ENCODE assay signal across 12 cellular contexts in the genomic region with DNA sequence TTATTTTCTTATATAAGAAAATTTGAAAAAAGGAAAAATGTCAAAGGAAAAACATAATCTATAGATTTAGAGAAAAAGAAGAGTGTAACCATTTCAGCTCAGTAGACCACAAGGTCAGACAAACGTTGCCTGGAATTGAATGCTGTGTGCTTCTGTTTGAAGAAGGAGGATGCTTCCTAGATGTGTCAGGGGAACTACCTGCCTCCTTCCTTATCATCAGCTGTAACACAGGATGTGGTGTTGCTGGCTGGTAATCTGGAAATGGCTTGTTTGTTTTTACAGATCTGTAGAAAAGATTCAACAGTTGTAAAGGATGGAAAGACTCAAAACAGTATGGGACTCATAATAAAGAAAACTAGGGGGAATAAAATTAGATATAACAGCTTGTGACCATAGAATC.
A peak's percentile ranks its signal among the peaks of the same experiment; 100 is the strongest.
DNase-seq lines count a peak whose midpoint lies in the region; ATAC-seq and TF ChIP-seq lines count a peak whose summit lies in the region.
"Had no signal": no experiment of that assay in that cellular context is flagged by ENCODE, and none has a peak within 500 bp of the region (broad histone marks: within the 10 kb centered on the region; RNA-seq: fewer than 3 reads in every experiment).

No MANE protein-coding gene starts in this region.

- no peak for TF ChIP-seq CTCF in epithelial cell of esophagus (IDR thresholded peaks at IDR 0.05; ENCODE audit: insufficient read depth, low read depth, low read length, missing control alignments)
- TF ChIP-seq CTCF in GM13976 (IDR thresholded peaks at IDR 0.05; ENCODE audit: borderline replicate concordance, control extremely low read depth, extremely low read depth, insufficient read depth, missing control alignments): no peak

- no peak overlapping the region for H3K4me3 ChIP-seq in epithelial cell of esophagus (ENCODE audit: low read length)
- H3K4me3 ChIP-seq: heart right ventricle, tibial artery had no signal

- ATAC-seq in GM18505 (IDR thresholded peaks at IDR 0.05; ENCODE audit: unreplicated experiment) (peak; percentile 73), GM21447 (IDR thresholded peaks at IDR 0.05; ENCODE audit: unreplicated experiment) (peak; percentile 98), HG03460 (IDR thresholded peaks at IDR 0.05; ENCODE audit: unreplicated experiment) (peak; percentile 93)
- ATAC-seq: heart right ventricle had no signal

- peak; percentile 63 for DNase-seq in epithelial cell of esophagus (ENCODE audit: low read depth)
- DNase-seq in putamen (ENCODE audit: low spot score): no peak
- no peak for DNase-seq in NCI-H1048 (lab: John Stamatoyannopoulos, UW)
- no peak for DNase-seq in NCI-H2081 (lab: John Stamatoyannopoulos, UW)
- DNase-seq in GM13976 (ENCODE audit: low spot score): no peak
- DNase-seq: CD4-positive, alpha-beta memory T cell; heart right ventricle; stimulated activated CD4-positive, alpha-beta T cell treated with anti-CD3 and anti-CD28 coated beads, Interleukin-1b, Interleukin-23, amount 100 ng/mL, for 48 hours; tibial artery had no signal

- in situ Hi-C loops in GM13976 (cut with MboI; ENCODE audit: low sequenced_read_pairs, unreplicated experiment): no loop called here

- TF ChIP-seq POLR2A in GM18505 (IDR thresholded peaks at IDR 0.05; ENCODE audit: borderline replicate concordance, extremely low read depth, insufficient read depth, insufficient read length): no peak
